Comparison of ENCODE assay signal across 8 cellular contexts in the genomic region with DNA sequence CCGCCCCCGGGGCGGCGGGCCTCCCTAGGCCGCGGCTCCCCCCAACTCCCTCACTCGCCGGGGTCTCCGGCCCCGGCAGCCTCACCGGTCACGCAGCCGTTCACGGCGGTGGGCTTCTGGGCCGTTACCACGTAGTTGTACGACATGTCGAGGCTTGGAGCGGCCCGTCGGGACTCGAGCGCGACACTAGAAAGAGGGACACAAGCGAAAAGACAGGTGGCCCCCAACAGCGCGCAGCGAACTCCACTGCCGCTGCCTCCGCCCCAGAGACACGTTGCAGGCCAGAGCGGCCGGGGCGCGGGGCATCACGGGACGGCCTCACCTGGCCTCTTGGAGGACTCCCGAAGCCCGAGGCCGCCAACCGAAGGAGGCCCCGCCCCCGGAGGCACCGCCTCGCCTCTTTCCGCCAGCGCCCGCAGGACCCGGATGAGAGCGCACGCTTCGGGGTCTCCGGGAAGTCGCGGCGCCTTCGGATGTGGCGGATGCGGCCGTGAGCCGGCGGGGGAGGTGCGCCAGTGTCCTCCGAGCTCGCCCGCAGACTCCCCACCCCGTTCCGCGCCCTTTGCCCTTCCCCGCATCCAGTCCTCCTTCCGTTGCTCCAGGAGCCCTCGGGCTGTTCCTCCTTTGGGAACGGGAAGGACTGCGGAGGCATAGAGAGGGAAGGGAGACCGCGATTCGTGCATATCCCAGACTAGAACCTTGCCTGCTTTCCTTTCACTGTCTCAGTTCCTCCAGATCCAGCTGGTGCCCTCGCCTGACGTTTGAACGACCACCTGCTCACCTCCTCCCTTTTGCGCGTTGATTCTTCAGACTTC. TPM values are rescaled to one million over a fixed set of nuclear protein-coding genes. Genes with fewer than 3 reads are reported as not detected.
DNase-seq lines count a peak whose midpoint lies in the region; ATAC-seq, FAIRE-seq and TF ChIP-seq lines count a peak whose summit lies in the region.

A gene (minus strand): TSS at position 283 of the 815 bp plus-strand sequence. CDS start 137 bp downstream, at position 146.
A gene with protein sequence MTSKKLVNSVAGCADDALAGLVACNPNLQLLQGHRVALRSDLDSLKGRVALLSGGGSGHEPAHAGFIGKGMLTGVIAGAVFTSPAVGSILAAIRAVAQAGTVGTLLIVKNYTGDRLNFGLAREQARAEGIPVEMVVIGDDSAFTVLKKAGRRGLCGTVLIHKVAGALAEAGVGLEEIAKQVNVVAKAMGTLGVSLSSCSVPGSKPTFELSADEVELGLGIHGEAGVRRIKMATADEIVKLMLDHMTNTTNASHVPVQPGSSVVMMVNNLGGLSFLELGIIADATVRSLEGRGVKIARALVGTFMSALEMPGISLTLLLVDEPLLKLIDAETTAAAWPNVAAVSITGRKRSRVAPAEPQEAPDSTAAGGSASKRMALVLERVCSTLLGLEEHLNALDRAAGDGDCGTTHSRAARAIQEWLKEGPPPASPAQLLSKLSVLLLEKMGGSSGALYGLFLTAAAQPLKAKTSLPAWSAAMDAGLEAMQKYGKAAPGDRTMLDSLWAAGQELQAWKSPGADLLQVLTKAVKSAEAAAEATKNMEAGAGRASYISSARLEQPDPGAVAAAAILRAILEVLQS (plus strand): TSS at position 406 of the 815 bp plus-strand sequence. CDS start 1,501 bp downstream, outside the sequence.

- H3K27ac Mint-ChIP-seq in activated T-cell treated with anti-CD3 and anti-CD28 coated beads, Interleukin-2, amount 50 U/mL, for 72 hours, result peak within 1 kb of the TSS; percentile 99

- peaks cover 9 to 14% of the 10 kb centered on the region in 2 donors for H3K36me3 Mint-ChIP-seq in activated T-cell treated with anti-CD3 and anti-CD28 coated beads, Interleukin-2, amount 50 U/mL, for 72 hours (ENCODE audit: insufficient read depth in 2 of 2)

- peak within 1 kb of the TSS; percentile 72 for H3K27ac ChIP-seq in Karpas-422 (ENCODE audit: low read length)
- peak within 1 kb of the TSS; percentile 89 to 94 (median 91) for H3K27ac ChIP-seq in esophagus muscularis mucosa (replicated peaks in 1 of 4)
- peak within 1 kb of the TSS; percentile 91 for H3K27ac ChIP-seq in muscle layer of duodenum (ENCODE audit: low read length)

- FAIRE-seq in RCC 7860 (lab: Jason Lieb, UNC), result no peak

- no peaks in the 10 kb centered on the region for H3K27me3 ChIP-seq in Karpas-422 (ENCODE audit: low read length)
- H3K27me3 ChIP-seq in esophagus muscularis mucosa, result no peaks in the 10 kb centered on the region
- H3K27me3 ChIP-seq in muscle layer of duodenum (ENCODE audit: low read depth, low read length), result no peaks in the 10 kb centered on the region

- H3K4me2 ChIP-seq in Karpas-422 (ENCODE audit: low read depth, low read length, poor library complexity, severe bottlenecking), result peak within 1 kb of the TSS; percentile 99

- peaks cover 24% of the 10 kb centered on the region for H4K20me1 ChIP-seq in Karpas-422 (ENCODE audit: insufficient read depth, low read depth, low read length)

- TF ChIP-seq EP300 in esophagus muscularis mucosa (IDR thresholded peaks at IDR 0.05), result no peak

- H3K4me1 Mint-ChIP-seq in activated T-cell treated with anti-CD3 and anti-CD28 coated beads, Interleukin-2, amount 50 U/mL, for 72 hours (ENCODE audit: low read depth), result peaks cover 85% of the 10 kb centered on the region

- H3K9me3 Mint-ChIP-seq in activated T-cell treated with anti-CD3 and anti-CD28 coated beads, Interleukin-2, amount 50 U/mL, for 72 hours, result no peaks in the 10 kb centered on the region

- peak within 1 kb of the TSS; percentile 96 for H3K4me3 ChIP-seq in Karpas-422 (ENCODE audit: low read length)
- H3K4me3 ChIP-seq in esophagus muscularis mucosa, result peak within 1 kb of the TSS; percentile 87 to 99 (median 94)
- peak within 1 kb of the TSS; percentile 89 to 92 for H3K4me3 ChIP-seq in muscle layer of duodenum (ENCODE audit: low read depth in 1 of 2, low read length in 2 of 2)

- peak in 1 of 3 experiments; percentile 11 for TF ChIP-seq CTCF in esophagus muscularis mucosa (IDR thresholded peaks at IDR 0.05)

- TF ChIP-seq POLR2A in esophagus muscularis mucosa (IDR thresholded peaks at IDR 0.05; ENCODE audit: low read depth), result peak; percentile 53

- H3K36me3 ChIP-seq in Karpas-422 (ENCODE audit: insufficient read depth, low read length) (peaks cover 20% of the 10 kb centered on the region; the same call in 1 of the 2 replicates), esophagus muscularis mucosa (peaks cover 18 to 22% (median 20%) of the 10 kb centered on the region in 4 donors), muscle layer of duodenum (ENCODE audit: control insufficient read depth in 1 of 2, insufficient read depth in 2 of 2, low read length in 2 of 2) (peaks cover 6 to 18% of the 10 kb centered on the region in 2 donors)

- WGBS in esophagus muscularis mucosa, result 0% methylated on average over 17 of the region's 83 CpGs

- peak within 1 kb of the TSS; percentile 94 for H3K9ac ChIP-seq in Karpas-422 (ENCODE audit: low read length)

- H3K9me3 ChIP-seq in Karpas-422 (ENCODE audit: low read length) (no peaks in the 10 kb centered on the region), esophagus muscularis mucosa (no peaks in the 10 kb centered on the region), muscle layer of duodenum (ENCODE audit: control insufficient read depth in 1 of 2, low read length in 2 of 2) (no peaks in the 10 kb centered on the region)

- peaks cover 45% of the 10 kb centered on the region for H3K4me1 ChIP-seq in Karpas-422 (ENCODE audit: low read length)
- peaks cover 31 to 65% (median 41%) of the 10 kb centered on the region in 4 donors for H3K4me1 ChIP-seq in esophagus muscularis mucosa
- H3K4me1 ChIP-seq in muscle layer of duodenum (ENCODE audit: control insufficient read depth in 1 of 2, insufficient read depth in 2 of 2, low read length in 2 of 2), result peaks cover 8 to 16% of the 10 kb centered on the region in 2 donors

- H3K9me2 ChIP-seq in Karpas-422 (replicated peaks; ENCODE audit: insufficient read depth, low read length), result no peaks in the 10 kb centered on the region

- DNase-seq in DMS79 (lab: John Stamatoyannopoulos, UW), result peak; percentile 83
- peak; percentile 98 for DNase-seq in Karpas-422
- peak; percentile 71 for DNase-seq in RCC 7860 (ENCODE audit: low spot score)
- peak; percentile 99 for DNase-seq in activated T-cell treated with anti-CD3 and anti-CD28 coated beads, Interleukin-2, amount 50 U/mL, for 72 hours
- peak; percentile 98 for DNase-seq in esophagus muscularis mucosa (ENCODE audit: extremely low spot score)
- peak; percentile 92 for DNase-seq in stimulated activated CD8-positive, alpha-beta memory T cell treated with anti-CD3 and anti-CD28 coated beads, Interleukin-7, amount 100 ng/mL, for 24 hours (ENCODE audit: low read depth)

- peak within 1 kb of the TSS; percentile 53; the same call in 1 of the 2 replicates for H2AFZ ChIP-seq in Karpas-422 (ENCODE audit: low read length)

- peak within 1 kb of the TSS; percentile 95 to 99 for H3K4me3 Mint-ChIP-seq in activated T-cell treated with anti-CD3 and anti-CD28 coated beads, Interleukin-2, amount 50 U/mL, for 72 hours

- H3K27me3 Mint-ChIP-seq in activated T-cell treated with anti-CD3 and anti-CD28 coated beads, Interleukin-2, amount 50 U/mL, for 72 hours (ENCODE audit: low read depth), result no peaks in the 10 kb centered on the region

- H3K79me2 ChIP-seq in Karpas-422 (ENCODE audit: low read length), result peaks cover 65% of the 10 kb centered on the region

- intact Hi-C loops in esophagus muscularis mucosa (cut with DNase I), result no loop called here

- peak; percentile 83 for ATAC-seq in GM21825 (IDR thresholded peaks at IDR 0.05; ENCODE audit: unreplicated experiment)
- peak; percentile 95 to 97 for ATAC-seq in activated T-cell treated with anti-CD3 and anti-CD28 coated beads, Interleukin-2, amount 50 U/mL, for 72 hours (replicated peaks in 1 of 2)

RNA-seq across cellular contexts. Expression of the first gene that starts in this region (rescaled TPM):
- 100 and 163 TPM in 2 replicates for total RNA-seq in Karpas-422 (2014; rRNA removed; shearing (Covaris generic); ENCODE audit: low replicate concordance)
- 100 to 1,000 TPM; 168 to 176 TPM for total RNA-seq in activated T-cell treated with anti-CD3 and anti-CD28 coated beads, Interleukin-2, amount 50 U/mL, for 72 hours
- total RNA-seq in esophagus muscularis mucosa, result 100 to 1,000 TPM; 102 to 164 (median 118) TPM

RNA-seq across cellular contexts. Expression of the second gene that starts in this region (rescaled TPM):
- 72.6 and 92.4 TPM in 2 replicates for total RNA-seq in Karpas-422 (2014; rRNA removed; shearing (Covaris generic); ENCODE audit: low replicate concordance)
- 10 to 100 TPM; 71.0 to 74.0 TPM for total RNA-seq in activated T-cell treated with anti-CD3 and anti-CD28 coated beads, Interleukin-2, amount 50 U/mL, for 72 hours
- 10 to 100 TPM; 12.9 to 24.2 (median 14.8) TPM for total RNA-seq in esophagus muscularis mucosa

Comparison
In these comparisons a context has a peak if more than half of its experiments do, and no peak if none do; other contexts are left out.
1. Peak in every context shown above with its lines: DNase-seq, ATAC-seq, H3K4me3 ChIP-seq and H3K27ac ChIP-seq.